In the genomic region with DNA sequence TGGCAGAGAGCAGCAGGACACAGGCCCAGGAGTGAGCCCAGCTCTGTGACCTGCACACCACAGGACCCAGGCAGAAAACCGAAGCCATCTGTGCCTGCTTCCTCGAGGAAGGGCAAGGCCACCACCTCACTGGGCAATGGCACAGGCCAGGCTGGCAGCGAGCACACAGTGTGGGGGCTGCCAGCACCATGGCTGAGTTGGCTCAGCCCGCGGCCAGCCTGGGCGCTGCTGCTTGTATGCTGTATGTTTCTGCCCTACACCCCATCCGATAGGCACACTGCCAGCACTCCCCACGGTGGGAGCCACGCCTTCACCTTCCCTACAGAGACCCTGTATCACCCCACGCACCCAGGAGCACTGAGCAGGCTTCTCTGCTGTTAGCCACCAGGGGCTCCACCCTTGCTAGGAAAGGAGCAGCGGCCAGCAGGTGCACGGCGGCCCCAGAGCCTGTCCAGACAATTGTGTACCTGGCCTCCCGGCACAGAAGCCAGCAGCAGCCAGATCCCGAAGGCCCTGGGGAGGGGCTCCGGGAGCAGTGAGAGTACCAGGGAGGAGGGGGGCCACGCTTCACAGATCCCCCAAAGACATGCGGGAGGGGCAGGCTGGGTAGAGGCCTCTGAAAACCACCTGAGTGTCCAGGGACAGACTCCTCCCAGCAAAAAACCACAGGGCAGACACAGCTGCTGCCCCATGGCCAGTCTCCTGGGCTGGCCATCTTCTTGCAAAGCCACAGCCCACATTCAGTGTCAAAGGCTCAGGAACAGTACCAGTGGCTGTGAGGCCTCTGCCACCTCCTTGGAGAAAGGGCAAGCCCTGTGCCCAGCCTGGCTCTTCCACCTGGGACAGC, we compare ENCODE assay signal across 13 cellular contexts. TPM values are rescaled to one million over a fixed set of nuclear protein-coding genes. Genes with fewer than 3 reads are reported as not detected.
DNase-seq lines count a peak whose midpoint lies in the region; ATAC-seq and TF ChIP-seq lines count a peak whose summit lies in the region.
"Had no signal": no experiment of that assay in that cellular context is flagged by ENCODE, and none has a peak within 500 bp of the region (broad histone marks: within the 10 kb centered on the region; RNA-seq: fewer than 3 reads in every experiment).

No MANE protein-coding gene starts in this region.

- H3K9me3 Mint-ChIP-seq in GM23338 (no peaks in the 10 kb centered on the region), endothelial cell (ENCODE audit: unreplicated experiment) (no peaks in the 10 kb centered on the region)
- H3K9me3 Mint-ChIP-seq: CD4-positive, CD25-positive, alpha-beta regulatory T cell had no signal

- no peaks in the 10 kb centered on the region for H3F3A ChIP-seq in GM23338 (replicated peaks; ENCODE audit: low read depth)

- H3K36me3 Mint-ChIP-seq in GM23338 (ENCODE audit: low read depth): peaks cover 14% of the 10 kb centered on the region
- peaks cover 18% of the 10 kb centered on the region for H3K36me3 Mint-ChIP-seq in endothelial cell (ENCODE audit: low read depth, unreplicated experiment)

- intact Hi-C loops in left ventricle myocardium superior (cut with micrococcal nuclease): no loop called here

- H3K36me3 ChIP-seq in GM23338 (ENCODE audit: insufficient read depth) (no peaks in the 10 kb centered on the region; the same call in 1 of the 2 replicates), RWPE2 (ENCODE audit: low read depth) (peaks cover 19% of the 10 kb centered on the region), skeletal muscle satellite cell (ENCODE audit: insufficient read depth, low read length) (peaks cover 50% of the 10 kb centered on the region)

- H2AFZ ChIP-seq in GM23338: no peak overlapping the region

- no peaks in the 10 kb centered on the region for H3K9me2 ChIP-seq in GM23338 (ENCODE audit: insufficient read depth)

- no peak overlapping the region; the same call in 1 of the 2 replicates for H3K27ac Mint-ChIP-seq in GM23338
- H3K27ac Mint-ChIP-seq in endothelial cell (ENCODE audit: unreplicated experiment): no peak overlapping the region
- H3K27ac Mint-ChIP-seq: CD4-positive, CD25-positive, alpha-beta regulatory T cell had no signal

- peaks cover 16% of the 10 kb centered on the region; the same call in 1 of the 2 replicates for H3K79me2 ChIP-seq in GM23338 (replicated peaks; ENCODE audit: insufficient read depth)

- H3K9me3 ChIP-seq in RWPE2 (ENCODE audit: severe bottlenecking): no peaks in the 10 kb centered on the region
- H3K9me3 ChIP-seq in skeletal muscle satellite cell (replicated peaks; ENCODE audit: low read length): no peaks in the 10 kb centered on the region

- DNase-seq in GM23338 (ENCODE audit: low spot score) (no peak), RWPE2 (ENCODE audit: low spot score) (peak; percentile 40), left ventricle myocardium superior (peak; percentile 55), OCI-M1 (lab: John Stamatoyannopoulos, UW) (no peak), endothelial cell (ENCODE audit: low spot score) (no peak)
- DNase-seq: activated CD4-positive, CD25-positive, alpha-beta regulatory T cell; CD4-positive, CD25-positive, alpha-beta regulatory T cell; H7; midbrain; NCI-H2227 treated with DMSO at 0.1 percent for 48 hours; stimulated activated naive CD8-positive, alpha-beta T cell treated with anti-CD3 and anti-CD28 coated beads, Interleukin-15, Interleukin-2, amounts not matched to agents 100 U/mL and 50 U/mL, for 24 hours had no signal

- H4K20me1 ChIP-seq in GM23338 (replicated peaks; ENCODE audit: insufficient read depth): peaks cover 6% of the 10 kb centered on the region

- H3K4me2 ChIP-seq in GM23338 (no peak overlapping the region), skeletal muscle satellite cell (ENCODE audit: low read length) (peak overlapping the region; percentile 70)

- H3K9ac ChIP-seq in skeletal muscle satellite cell (ENCODE audit: low read depth, low read length): peak overlapping the region; percentile 55

- H3K27me3 ChIP-seq in GM23338 (ENCODE audit: insufficient read depth): no peaks in the 10 kb centered on the region
- no peaks in the 10 kb centered on the region for H3K27me3 ChIP-seq in RWPE2 (ENCODE audit: insufficient read depth, poor library complexity, severe bottlenecking)
- no peaks in the 10 kb centered on the region for H3K27me3 ChIP-seq in skeletal muscle satellite cell (ENCODE audit: control insufficient read depth, insufficient read depth, low read length)

- H3K4me3 Mint-ChIP-seq in GM23338: no peak overlapping the region
- H3K4me3 Mint-ChIP-seq in endothelial cell (ENCODE audit: unreplicated experiment): no peak overlapping the region
- H3K4me3 Mint-ChIP-seq: CD4-positive, CD25-positive, alpha-beta regulatory T cell had no signal

- H3K4me3 ChIP-seq in GM23338 (no peak overlapping the region), RWPE2 (ENCODE audit: severe bottlenecking) (no peak overlapping the region), skeletal muscle satellite cell (ENCODE audit: low read length) (no peak overlapping the region)

- ATAC-seq in GM23338 (peak; percentile 10; the same call in 1 of the 3 replicates), RWPE2 (ENCODE audit: low read depth) (no peak), left ventricle myocardium superior (peak; percentile 56), HG02884 (IDR thresholded peaks at IDR 0.05; ENCODE audit: unreplicated experiment) (no peak)
- ATAC-seq: stimulated activated naive CD8-positive, alpha-beta T cell treated with anti-CD3 and anti-CD28 coated beads, Interleukin-15, Interleukin-2, amounts not matched to agents 100 U/mL and 50 U/mL, for 24 hours had no signal

- H3K4me1 ChIP-seq in GM23338 (ENCODE audit: insufficient read depth) (no peaks in the 10 kb centered on the region), RWPE2 (ENCODE audit: insufficient read depth, poor library complexity, severe bottlenecking) (peaks cover 6% of the 10 kb centered on the region), skeletal muscle satellite cell (ENCODE audit: control insufficient read depth, insufficient read depth, low read length) (peaks cover 79% of the 10 kb centered on the region)

- H3K27ac ChIP-seq in GM23338 (ENCODE audit: low read depth) (no peak overlapping the region), RWPE2 (ENCODE audit: poor library complexity, severe bottlenecking) (no peak overlapping the region)

- H3K4me1 Mint-ChIP-seq in GM23338 (peaks cover 4% of the 10 kb centered on the region), endothelial cell (ENCODE audit: unreplicated experiment) (no peaks in the 10 kb centered on the region)
- H3K4me1 Mint-ChIP-seq: CD4-positive, CD25-positive, alpha-beta regulatory T cell had no signal

- TF ChIP-seq CTCF in GM23338 (conservative IDR thresholded peaks at IDR 0.05; ENCODE audit: low read depth in 2 of 2) (0 out of 4 replicates have a peak, but pooled peaks of 1 of the 2 experiments have one; percentile 4), RWPE2 (IDR thresholded peaks at IDR 0.05; ENCODE audit: poor library complexity, severe bottlenecking) (no peak), endothelial cell (IDR thresholded peaks at IDR 0.05; ENCODE audit: unreplicated experiment) (no peak)

- H3K27me3 Mint-ChIP-seq in GM23338 (ENCODE audit: insufficient read depth, low read depth, poor library complexity) (peaks cover 9% of the 10 kb centered on the region), endothelial cell (ENCODE audit: unreplicated experiment) (peaks cover 11% of the 10 kb centered on the region)
- H3K27me3 Mint-ChIP-seq: CD4-positive, CD25-positive, alpha-beta regulatory T cell had no signal

TF ChIP-seq in GM23338, 12 proteins besides CTCF, POLR2A, EP300 and RAD21 (continues in another document):
- TF ChIP-seq, protein P1, sequence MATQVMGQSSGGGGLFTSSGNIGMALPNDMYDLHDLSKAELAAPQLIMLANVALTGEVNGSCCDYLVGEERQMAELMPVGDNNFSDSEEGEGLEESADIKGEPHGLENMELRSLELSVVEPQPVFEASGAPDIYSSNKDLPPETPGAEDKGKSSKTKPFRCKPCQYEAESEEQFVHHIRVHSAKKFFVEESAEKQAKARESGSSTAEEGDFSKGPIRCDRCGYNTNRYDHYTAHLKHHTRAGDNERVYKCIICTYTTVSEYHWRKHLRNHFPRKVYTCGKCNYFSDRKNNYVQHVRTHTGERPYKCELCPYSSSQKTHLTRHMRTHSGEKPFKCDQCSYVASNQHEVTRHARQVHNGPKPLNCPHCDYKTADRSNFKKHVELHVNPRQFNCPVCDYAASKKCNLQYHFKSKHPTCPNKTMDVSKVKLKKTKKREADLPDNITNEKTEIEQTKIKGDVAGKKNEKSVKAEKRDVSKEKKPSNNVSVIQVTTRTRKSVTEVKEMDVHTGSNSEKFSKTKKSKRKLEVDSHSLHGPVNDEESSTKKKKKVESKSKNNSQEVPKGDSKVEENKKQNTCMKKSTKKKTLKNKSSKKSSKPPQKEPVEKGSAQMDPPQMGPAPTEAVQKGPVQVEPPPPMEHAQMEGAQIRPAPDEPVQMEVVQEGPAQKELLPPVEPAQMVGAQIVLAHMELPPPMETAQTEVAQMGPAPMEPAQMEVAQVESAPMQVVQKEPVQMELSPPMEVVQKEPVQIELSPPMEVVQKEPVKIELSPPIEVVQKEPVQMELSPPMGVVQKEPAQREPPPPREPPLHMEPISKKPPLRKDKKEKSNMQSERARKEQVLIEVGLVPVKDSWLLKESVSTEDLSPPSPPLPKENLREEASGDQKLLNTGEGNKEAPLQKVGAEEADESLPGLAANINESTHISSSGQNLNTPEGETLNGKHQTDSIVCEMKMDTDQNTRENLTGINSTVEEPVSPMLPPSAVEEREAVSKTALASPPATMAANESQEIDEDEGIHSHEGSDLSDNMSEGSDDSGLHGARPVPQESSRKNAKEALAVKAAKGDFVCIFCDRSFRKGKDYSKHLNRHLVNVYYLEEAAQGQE (IDR thresholded peaks at IDR 0.05; ENCODE audit: unreplicated experiment): no peak

RNA-seq across cellular contexts. Expression of gene MLLT1, which starts 56.1 kb away (rescaled TPM):
- total RNA-seq in GM23338 (2014; rRNA removed; shearing (Covaris generic)): 15.4 and 23.4 TPM in 2 replicates
- 17.8 and 19.9 TPM in 2 replicates for polyA plus RNA-seq in GM23338 (2016; fragmentation: Nextera tagmentation; extraction: Ambion mirVana)
- total RNA-seq in left ventricle myocardium superior (45.8 TPM), endothelial cell (ENCODE audit: unreplicated experiment) (59.2 TPM)
- total RNA-seq in skeletal muscle satellite cell (2012; rRNA removed): 10.9 and 12.2 TPM in 2 replicates

Comparison
In these comparisons a context has a peak if more than half of its experiments do, and no peak if none do; other contexts are left out.
1. ATAC-seq: peak in GM23338 (single experiment) and left ventricle myocardium superior (single experiment); none in RWPE2 (single experiment) and HG02884 (single experiment).
2. DNase-seq: peak in RWPE2 (single experiment) and left ventricle myocardium superior (single experiment); none in GM23338 (single experiment), OCI-M1 (single experiment) and endothelial cell (single experiment).